Comparison of ENCODE assay signal across 1 cellular context in the genomic region with DNA sequence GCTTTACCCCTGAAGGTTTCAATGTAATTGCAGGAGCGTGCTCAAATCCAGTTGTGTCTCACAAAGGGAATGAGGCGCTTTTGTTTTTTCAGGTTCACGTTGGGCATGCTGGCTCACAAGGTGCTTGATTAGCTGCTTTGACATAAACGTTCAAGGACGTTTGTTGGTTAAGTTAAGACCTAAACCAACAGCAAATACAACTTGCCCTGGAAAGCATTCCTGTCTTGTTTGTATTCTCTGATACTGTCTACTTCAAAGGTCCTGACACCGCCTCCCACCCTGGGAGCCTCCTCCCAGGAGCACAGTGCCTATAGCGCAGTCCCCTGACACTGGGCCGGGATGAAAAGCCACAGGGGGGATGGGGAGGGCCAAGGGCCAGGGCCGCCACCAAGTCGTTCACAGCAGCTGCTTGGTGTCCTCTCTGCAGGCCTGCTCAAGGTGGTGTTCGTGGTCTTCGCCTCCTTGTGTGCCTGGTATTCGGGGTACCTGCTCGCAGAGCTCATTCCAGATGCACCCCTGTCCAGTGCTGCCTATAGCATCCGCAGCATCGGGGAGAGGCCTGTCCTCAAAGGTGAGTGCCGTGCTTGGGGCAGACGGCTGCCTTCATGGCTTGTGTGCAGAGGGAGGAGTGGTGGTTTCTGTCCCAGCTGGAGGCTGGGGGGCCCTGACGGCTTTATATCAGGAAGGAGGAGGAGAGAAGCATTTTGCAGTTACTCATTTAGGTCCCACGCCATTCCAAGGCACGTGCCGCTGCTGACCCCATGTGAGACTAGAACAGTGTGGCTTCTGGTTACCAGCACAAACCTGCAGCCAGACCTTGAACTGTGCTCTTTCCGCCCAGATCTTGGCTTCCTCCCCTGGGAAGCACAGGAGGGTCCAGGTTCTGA.
TF ChIP-seq lines count a peak whose summit lies in the region.

No MANE protein-coding gene starts in this region.

TF ChIP-seq in HepG2, 621 proteins besides CTCF, POLR2A, EP300 and RAD21 (continued from another document and continues in another):
- TF ChIP-seq CBFB (CRISPR knock-in tag; IDR thresholded peaks at IDR 0.05) (peak; percentile 85), ZNF790 (CRISPR knock-in tag; IDR thresholded peaks at IDR 0.05; ENCODE audit: borderline replicate concordance) (no peak), ARNTL (CRISPR knock-in tag; IDR thresholded peaks at IDR 0.05) (peak; percentile 66; the same call in 1 of the 2 replicates), ZNF124 (CRISPR knock-in tag; IDR thresholded peaks at IDR 0.05) (no peak; the same call in 1 of the 2 replicates), ZNF619 (CRISPR knock-in tag; IDR thresholded peaks at IDR 0.05) (no peak), ZZZ3 (CRISPR knock-in tag; IDR thresholded peaks at IDR 0.05; ENCODE audit: borderline replicate concordance) (no peak), AGO2 (optimal IDR thresholded peaks at IDR 0.05; ENCODE audit: low read depth, low read length) (peak; percentile 64), SMAD1 (CRISPR knock-in tag; IDR thresholded peaks at IDR 0.05; ENCODE audit: borderline replicate concordance, low read depth) (peak; percentile 72; the same call in 1 of the 2 replicates), ZNF570 (CRISPR knock-in tag; IDR thresholded peaks at IDR 0.05; ENCODE audit: borderline replicate concordance) (no peak)
- TF ChIP-seq, protein P1, sequence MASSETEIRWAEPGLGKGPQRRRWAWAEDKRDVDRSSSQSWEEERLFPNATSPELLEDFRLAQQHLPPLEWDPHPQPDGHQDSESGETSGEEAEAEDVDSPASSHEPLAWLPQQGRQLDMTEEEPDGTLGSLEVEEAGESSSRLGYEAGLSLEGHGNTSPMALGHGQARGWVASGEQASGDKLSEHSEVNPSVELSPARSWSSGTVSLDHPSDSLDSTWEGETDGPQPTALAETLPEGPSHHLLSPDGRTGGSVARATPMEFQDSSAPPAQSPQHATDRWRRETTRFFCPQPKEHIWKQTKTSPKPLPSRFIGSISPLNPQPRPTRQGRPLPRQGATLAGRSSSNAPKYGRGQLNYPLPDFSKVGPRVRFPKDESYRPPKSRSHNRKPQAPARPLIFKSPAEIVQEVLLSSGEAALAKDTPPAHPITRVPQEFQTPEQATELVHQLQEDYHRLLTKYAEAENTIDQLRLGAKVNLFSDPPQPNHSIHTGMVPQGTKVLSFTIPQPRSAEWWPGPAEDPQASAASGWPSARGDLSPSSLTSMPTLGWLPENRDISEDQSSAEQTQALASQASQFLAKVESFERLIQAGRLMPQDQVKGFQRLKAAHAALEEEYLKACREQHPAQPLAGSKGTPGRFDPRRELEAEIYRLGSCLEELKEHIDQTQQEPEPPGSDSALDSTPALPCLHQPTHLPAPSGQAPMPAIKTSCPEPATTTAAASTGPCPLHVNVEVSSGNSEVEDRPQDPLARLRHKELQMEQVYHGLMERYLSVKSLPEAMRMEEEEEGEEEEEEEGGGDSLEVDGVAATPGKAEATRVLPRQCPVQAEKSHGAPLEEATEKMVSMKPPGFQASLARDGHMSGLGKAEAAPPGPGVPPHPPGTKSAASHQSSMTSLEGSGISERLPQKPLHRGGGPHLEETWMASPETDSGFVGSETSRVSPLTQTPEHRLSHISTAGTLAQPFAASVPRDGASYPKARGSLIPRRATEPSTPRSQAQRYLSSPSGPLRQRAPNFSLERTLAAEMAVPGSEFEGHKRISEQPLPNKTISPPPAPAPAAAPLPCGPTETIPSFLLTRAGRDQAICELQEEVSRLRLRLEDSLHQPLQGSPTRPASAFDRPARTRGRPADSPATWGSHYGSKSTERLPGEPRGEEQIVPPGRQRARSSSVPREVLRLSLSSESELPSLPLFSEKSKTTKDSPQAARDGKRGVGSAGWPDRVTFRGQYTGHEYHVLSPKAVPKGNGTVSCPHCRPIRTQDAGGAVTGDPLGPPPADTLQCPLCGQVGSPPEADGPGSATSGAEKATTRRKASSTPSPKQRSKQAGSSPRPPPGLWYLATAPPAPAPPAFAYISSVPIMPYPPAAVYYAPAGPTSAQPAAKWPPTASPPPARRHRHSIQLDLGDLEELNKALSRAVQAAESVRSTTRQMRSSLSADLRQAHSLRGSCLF (CRISPR knock-in tag; IDR thresholded peaks at IDR 0.05; ENCODE audit: borderline replicate concordance) = no peak
- TF ChIP-seq, protein P2, sequence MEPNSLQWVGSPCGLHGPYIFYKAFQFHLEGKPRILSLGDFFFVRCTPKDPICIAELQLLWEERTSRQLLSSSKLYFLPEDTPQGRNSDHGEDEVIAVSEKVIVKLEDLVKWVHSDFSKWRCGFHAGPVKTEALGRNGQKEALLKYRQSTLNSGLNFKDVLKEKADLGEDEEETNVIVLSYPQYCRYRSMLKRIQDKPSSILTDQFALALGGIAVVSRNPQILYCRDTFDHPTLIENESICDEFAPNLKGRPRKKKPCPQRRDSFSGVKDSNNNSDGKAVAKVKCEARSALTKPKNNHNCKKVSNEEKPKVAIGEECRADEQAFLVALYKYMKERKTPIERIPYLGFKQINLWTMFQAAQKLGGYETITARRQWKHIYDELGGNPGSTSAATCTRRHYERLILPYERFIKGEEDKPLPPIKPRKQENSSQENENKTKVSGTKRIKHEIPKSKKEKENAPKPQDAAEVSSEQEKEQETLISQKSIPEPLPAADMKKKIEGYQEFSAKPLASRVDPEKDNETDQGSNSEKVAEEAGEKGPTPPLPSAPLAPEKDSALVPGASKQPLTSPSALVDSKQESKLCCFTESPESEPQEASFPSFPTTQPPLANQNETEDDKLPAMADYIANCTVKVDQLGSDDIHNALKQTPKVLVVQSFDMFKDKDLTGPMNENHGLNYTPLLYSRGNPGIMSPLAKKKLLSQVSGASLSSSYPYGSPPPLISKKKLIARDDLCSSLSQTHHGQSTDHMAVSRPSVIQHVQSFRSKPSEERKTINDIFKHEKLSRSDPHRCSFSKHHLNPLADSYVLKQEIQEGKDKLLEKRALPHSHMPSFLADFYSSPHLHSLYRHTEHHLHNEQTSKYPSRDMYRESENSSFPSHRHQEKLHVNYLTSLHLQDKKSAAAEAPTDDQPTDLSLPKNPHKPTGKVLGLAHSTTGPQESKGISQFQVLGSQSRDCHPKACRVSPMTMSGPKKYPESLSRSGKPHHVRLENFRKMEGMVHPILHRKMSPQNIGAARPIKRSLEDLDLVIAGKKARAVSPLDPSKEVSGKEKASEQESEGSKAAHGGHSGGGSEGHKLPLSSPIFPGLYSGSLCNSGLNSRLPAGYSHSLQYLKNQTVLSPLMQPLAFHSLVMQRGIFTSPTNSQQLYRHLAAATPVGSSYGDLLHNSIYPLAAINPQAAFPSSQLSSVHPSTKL (CRISPR knock-in tag; IDR thresholded peaks at IDR 0.05) = peak; percentile 95
- TF ChIP-seq, protein P3, sequence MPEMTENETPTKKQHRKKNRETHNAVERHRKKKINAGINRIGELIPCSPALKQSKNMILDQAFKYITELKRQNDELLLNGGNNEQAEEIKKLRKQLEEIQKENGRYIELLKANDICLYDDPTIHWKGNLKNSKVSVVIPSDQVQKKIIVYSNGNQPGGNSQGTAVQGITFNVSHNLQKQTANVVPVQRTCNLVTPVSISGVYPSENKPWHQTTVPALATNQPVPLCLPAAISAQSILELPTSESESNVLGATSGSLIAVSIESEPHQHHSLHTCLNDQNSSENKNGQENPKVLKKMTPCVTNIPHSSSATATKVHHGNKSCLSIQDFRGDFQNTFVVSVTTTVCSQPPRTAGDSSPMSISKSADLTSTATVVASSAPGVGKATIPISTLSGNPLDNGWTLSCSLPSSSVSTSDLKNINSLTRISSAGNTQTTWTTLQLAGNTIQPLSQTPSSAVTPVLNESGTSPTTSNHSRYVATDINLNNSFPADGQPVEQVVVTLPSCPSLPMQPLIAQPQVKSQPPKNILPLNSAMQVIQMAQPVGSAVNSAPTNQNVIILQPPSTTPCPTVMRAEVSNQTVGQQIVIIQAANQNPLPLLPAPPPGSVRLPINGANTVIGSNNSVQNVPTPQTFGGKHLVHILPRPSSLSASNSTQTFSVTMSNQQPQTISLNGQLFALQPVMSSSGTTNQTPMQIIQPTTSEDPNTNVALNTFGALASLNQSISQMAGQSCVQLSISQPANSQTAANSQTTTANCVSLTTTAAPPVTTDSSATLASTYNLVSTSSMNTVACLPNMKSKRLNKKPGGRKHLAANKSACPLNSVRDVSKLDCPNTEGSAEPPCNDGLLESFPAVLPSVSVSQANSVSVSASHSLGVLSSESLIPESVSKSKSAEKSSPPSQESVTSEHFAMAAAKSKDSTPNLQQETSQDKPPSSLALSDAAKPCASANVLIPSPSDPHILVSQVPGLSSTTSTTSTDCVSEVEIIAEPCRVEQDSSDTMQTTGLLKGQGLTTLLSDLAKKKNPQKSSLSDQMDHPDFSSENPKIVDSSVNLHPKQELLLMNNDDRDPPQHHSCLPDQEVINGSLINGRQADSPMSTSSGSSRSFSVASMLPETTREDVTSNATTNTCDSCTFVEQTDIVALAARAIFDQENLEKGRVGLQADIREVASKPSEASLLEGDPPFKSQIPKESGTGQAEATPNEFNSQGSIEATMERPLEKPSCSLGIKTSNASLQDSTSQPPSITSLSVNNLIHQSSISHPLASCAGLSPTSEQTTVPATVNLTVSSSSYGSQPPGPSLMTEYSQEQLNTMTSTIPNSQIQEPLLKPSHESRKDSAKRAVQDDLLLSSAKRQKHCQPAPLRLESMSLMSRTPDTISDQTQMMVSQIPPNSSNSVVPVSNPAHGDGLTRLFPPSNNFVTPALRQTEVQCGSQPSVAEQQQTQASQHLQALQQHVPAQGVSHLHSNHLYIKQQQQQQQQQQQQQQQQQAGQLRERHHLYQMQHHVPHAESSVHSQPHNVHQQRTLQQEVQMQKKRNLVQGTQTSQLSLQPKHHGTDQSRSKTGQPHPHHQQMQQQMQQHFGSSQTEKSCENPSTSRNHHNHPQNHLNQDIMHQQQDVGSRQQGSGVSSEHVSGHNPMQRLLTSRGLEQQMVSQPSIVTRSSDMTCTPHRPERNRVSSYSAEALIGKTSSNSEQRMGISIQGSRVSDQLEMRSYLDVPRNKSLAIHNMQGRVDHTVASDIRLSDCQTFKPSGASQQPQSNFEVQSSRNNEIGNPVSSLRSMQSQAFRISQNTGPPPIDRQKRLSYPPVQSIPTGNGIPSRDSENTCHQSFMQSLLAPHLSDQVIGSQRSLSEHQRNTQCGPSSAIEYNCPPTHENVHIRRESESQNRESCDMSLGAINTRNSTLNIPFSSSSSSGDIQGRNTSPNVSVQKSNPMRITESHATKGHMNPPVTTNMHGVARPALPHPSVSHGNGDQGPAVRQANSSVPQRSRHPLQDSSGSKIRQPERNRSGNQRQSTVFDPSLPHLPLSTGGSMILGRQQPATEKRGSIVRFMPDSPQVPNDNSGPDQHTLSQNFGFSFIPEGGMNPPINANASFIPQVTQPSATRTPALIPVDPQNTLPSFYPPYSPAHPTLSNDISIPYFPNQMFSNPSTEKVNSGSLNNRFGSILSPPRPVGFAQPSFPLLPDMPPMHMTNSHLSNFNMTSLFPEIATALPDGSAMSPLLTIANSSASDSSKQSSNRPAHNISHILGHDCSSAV (CRISPR knock-in tag; IDR thresholded peaks at IDR 0.05; ENCODE audit: borderline replicate concordance) = 0 out of 2 replicates have a peak, but pooled peaks have one; percentile 59
- TF ChIP-seq, protein P4, sequence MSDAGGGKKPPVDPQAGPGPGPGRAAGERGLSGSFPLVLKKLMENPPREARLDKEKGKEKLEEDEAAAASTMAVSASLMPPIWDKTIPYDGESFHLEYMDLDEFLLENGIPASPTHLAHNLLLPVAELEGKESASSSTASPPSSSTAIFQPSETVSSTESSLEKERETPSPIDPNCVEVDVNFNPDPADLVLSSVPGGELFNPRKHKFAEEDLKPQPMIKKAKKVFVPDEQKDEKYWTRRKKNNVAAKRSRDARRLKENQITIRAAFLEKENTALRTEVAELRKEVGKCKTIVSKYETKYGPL (CRISPR knock-in tag; IDR thresholded peaks at IDR 0.05) = no peak
- TF ChIP-seq, protein P5, sequence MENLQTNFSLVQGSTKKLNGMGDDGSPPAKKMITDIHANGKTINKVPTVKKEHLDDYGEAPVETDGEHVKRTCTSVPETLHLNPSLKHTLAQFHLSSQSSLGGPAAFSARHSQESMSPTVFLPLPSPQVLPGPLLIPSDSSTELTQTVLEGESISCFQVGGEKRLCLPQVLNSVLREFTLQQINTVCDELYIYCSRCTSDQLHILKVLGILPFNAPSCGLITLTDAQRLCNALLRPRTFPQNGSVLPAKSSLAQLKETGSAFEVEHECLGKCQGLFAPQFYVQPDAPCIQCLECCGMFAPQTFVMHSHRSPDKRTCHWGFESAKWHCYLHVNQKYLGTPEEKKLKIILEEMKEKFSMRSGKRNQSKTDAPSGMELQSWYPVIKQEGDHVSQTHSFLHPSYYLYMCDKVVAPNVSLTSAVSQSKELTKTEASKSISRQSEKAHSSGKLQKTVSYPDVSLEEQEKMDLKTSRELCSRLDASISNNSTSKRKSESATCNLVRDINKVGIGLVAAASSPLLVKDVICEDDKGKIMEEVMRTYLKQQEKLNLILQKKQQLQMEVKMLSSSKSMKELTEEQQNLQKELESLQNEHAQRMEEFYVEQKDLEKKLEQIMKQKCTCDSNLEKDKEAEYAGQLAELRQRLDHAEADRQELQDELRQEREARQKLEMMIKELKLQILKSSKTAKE (CRISPR knock-in tag; IDR thresholded peaks at IDR 0.05; ENCODE audit: borderline replicate concordance) = peak; percentile 88
- TF ChIP-seq, protein P6, sequence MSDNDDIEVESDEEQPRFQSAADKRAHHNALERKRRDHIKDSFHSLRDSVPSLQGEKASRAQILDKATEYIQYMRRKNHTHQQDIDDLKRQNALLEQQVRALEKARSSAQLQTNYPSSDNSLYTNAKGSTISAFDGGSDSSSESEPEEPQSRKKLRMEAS (IDR thresholded peaks at IDR 0.05) = peak; percentile 81
- TF ChIP-seq, protein P7, sequence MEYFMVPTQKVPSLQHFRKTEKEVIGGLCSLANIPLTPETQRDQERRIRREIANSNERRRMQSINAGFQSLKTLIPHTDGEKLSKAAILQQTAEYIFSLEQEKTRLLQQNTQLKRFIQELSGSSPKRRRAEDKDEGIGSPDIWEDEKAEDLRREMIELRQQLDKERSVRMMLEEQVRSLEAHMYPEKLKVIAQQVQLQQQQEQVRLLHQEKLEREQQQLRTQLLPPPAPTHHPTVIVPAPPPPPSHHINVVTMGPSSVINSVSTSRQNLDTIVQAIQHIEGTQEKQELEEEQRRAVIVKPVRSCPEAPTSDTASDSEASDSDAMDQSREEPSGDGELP (IDR thresholded peaks at IDR 0.05; ENCODE audit: borderline replicate concordance, low read depth) = no peak; the same call in 1 of the 2 replicates
- TF ChIP-seq, protein P8, sequence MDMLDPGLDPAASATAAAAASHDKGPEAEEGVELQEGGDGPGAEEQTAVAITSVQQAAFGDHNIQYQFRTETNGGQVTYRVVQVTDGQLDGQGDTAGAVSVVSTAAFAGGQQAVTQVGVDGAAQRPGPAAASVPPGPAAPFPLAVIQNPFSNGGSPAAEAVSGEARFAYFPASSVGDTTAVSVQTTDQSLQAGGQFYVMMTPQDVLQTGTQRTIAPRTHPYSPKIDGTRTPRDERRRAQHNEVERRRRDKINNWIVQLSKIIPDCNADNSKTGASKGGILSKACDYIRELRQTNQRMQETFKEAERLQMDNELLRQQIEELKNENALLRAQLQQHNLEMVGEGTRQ (IDR thresholded peaks at IDR 0.05; ENCODE audit: low read depth, low read length) = peak; percentile 52
- TF ChIP-seq, protein P8 (CRISPR knock-in tag; IDR thresholded peaks at IDR 0.05; ENCODE audit: borderline replicate concordance) = no peak; the same call in 1 of the 2 replicates
